9 cellular contexts compared by ENCODE assay signal in genomic region chr11:100576044-100577021, GRCh38.
DNase-seq lines count a peak whose midpoint lies in the region; ATAC-seq and TF ChIP-seq lines count a peak whose summit lies in the region.
"Had no signal": no experiment of that assay in that cellular context is flagged by ENCODE, and none has a peak within 500 bp of the region (broad histone marks: within the 10 kb centered on the region; RNA-seq: fewer than 3 reads in every experiment).

No MANE protein-coding gene starts in this region.

- H3K36me3 ChIP-seq in Caco-2 (ENCODE audit: control insufficient read depth, insufficient read depth, low read length) (no peaks in the 10 kb centered on the region), testis (ENCODE audit: low read depth, missing control alignments) (no peaks in the 10 kb centered on the region)
- H3K36me3 ChIP-seq: SJSA1 had no signal

- no TSS peak for BruUV-seq in Caco-2 (replicated peaks; lab: Mats Ljungman, UMichigan)

- TF ChIP-seq POLR2A in testis (IDR thresholded peaks at IDR 0.05), result no peak

- H3K36me3 Mint-ChIP-seq in Caco-2 (ENCODE audit: insufficient read depth, unreplicated experiment), result no peaks in the 10 kb centered on the region
- no peaks in the 10 kb centered on the region for H3K36me3 Mint-ChIP-seq in immature natural killer cell
- H3K36me3 Mint-ChIP-seq in activated T-cell treated with anti-CD3 and anti-CD28 coated beads, Interleukin-2, amount 50 U/mL, for 4 hours (ENCODE audit: insufficient read depth), result no peaks in the 10 kb centered on the region

- H3K27me3 ChIP-seq in Caco-2 (replicated peaks; ENCODE audit: control insufficient read depth, insufficient read depth, low read length) (0 out of 2 replicates have a peak, but pooled peaks cover 1% of the 10 kb centered on the region), testis (no peaks in the 10 kb centered on the region)
- H3K27me3 ChIP-seq: SJSA1 had no signal

- TF ChIP-seq CTCF in Caco-2 (IDR thresholded peaks at IDR 0.05; ENCODE audit: insufficient read depth in 1 of 2, low read depth in 1 of 2, low read length in 1 of 2, severe bottlenecking in 1 of 2, unreplicated experiment in 1 of 2) (peak; percentile 80 to 93), testis (IDR thresholded peaks at IDR 0.05) (peak; percentile 52 to 70 (median 55))

- ATAC-seq in GM19043 (IDR thresholded peaks at IDR 0.05; ENCODE audit: low read depth, unreplicated experiment), result peak; percentile 86
- peak; percentile 78 for ATAC-seq in HG03139 (IDR thresholded peaks at IDR 0.05; ENCODE audit: unreplicated experiment)
- ATAC-seq in activated T-cell treated with anti-CD3 and anti-CD28 coated beads, Interleukin-2, amount 50 U/mL, for 4 hours, result no peak

- H3K4me3 ChIP-seq in Caco-2 (ENCODE audit: low read depth, low read length), result no peak overlapping the region
- H3K4me3 ChIP-seq in testis, result no peak overlapping the region
- H3K4me3 ChIP-seq: SJSA1 had no signal

- POLR2A ChIA-PET in Caco-2 (lab: Charles Lee), result no interaction called here

- DNase-seq in Caco-2 (peak in 1 of 2 experiments; percentile 64), NCI-H524 treated with DMSO at 0.1 percent for 48 hours (lab: John Stamatoyannopoulos, UW) (peak; percentile 10), astrocyte of the hippocampus (ENCODE audit: low read depth, low spot score) (peak; percentile 73), immature natural killer cell (peak; percentile 33 to 39 (median 34)), testis (peak; percentile 45)
- DNase-seq in activated T-cell treated with anti-CD3 and anti-CD28 coated beads, Interleukin-2, amount 50 U/mL, for 4 hours, result no peak

- 44 to 47% methylated on average over 6 of the region's 6 CpGs for WGBS in testis, 2 donors

- intact Hi-C loops in Caco-2 (cut with micrococcal nuclease; ENCODE audit: unreplicated experiment) (loop anchor here (1.0 to 5.0 kb wide), 6 partner anchors 104 to 426 kb away; no protein-coding TSS in a partner anchor), testis (cut with DNase I; ENCODE audit: low total_unique reads) (no loop called here)

- H3K27me3 Mint-ChIP-seq in Caco-2 (ENCODE audit: insufficient read depth, unreplicated experiment), result peaks cover 2% of the 10 kb centered on the region
- H3K27me3 Mint-ChIP-seq in immature natural killer cell (ENCODE audit: low read depth in 3 of 3), result peaks cover 0 to 3% (median 2%) of the 10 kb centered on the region in 3 donors
- no peaks in the 10 kb centered on the region for H3K27me3 Mint-ChIP-seq in activated T-cell treated with anti-CD3 and anti-CD28 coated beads, Interleukin-2, amount 50 U/mL, for 4 hours (ENCODE audit: low read depth)

- H3K4me1 Mint-ChIP-seq in Caco-2 (ENCODE audit: low read depth, unreplicated experiment), result no peaks in the 10 kb centered on the region
- no peaks in the 10 kb centered on the region for H3K4me1 Mint-ChIP-seq in immature natural killer cell
- H3K4me1 Mint-ChIP-seq in activated T-cell treated with anti-CD3 and anti-CD28 coated beads, Interleukin-2, amount 50 U/mL, for 4 hours (ENCODE audit: low read depth), result no peaks in the 10 kb centered on the region

- H3K4me1 ChIP-seq in Caco-2 (no peaks in the 10 kb centered on the region), testis (no peaks in the 10 kb centered on the region)

- no peaks in the 10 kb centered on the region for H3K9me3 ChIP-seq in Caco-2
- no peaks in the 10 kb centered on the region for H3K9me3 ChIP-seq in testis
- H3K9me3 ChIP-seq: SJSA1 had no signal

- H3K27ac Mint-ChIP-seq in Caco-2 (ENCODE audit: unreplicated experiment) (no peak overlapping the region), immature natural killer cell (no peak overlapping the region)

- CTCF ChIA-PET in Caco-2 (lab: Charles Lee), result interaction anchor here (0.6 to 1.8 kb wide), 7 partner anchors 252 to 392 kb away, joined by 3 to 16 read pairs (median 3); no protein-coding TSS in a partner anchor

- no peaks in the 10 kb centered on the region for H3K9me3 Mint-ChIP-seq in Caco-2 (ENCODE audit: unreplicated experiment)
- H3K9me3 Mint-ChIP-seq in immature natural killer cell, result no peaks in the 10 kb centered on the region
- H3K9me3 Mint-ChIP-seq in activated T-cell treated with anti-CD3 and anti-CD28 coated beads, Interleukin-2, amount 50 U/mL, for 4 hours, result no peaks in the 10 kb centered on the region

- no peak overlapping the region for H3K4me3 Mint-ChIP-seq in Caco-2 (ENCODE audit: unreplicated experiment)
- no peak overlapping the region for H3K4me3 Mint-ChIP-seq in immature natural killer cell
- H3K4me3 Mint-ChIP-seq in activated T-cell treated with anti-CD3 and anti-CD28 coated beads, Interleukin-2, amount 50 U/mL, for 4 hours, result no peak overlapping the region

- H3K27ac ChIP-seq in testis, result no peak overlapping the region
- H3K27ac ChIP-seq: SJSA1 had no signal

Comparison
In these comparisons a context has a peak if more than half of its experiments do, and no peak if none do; other contexts are left out.
1. ATAC-seq: peak in GM19043 (single experiment) and HG03139 (single experiment); none in activated T-cell treated with anti-CD3 and anti-CD28 coated beads, Interleukin-2, amount 50 U/mL, for 4 hours (0 of 2).